Comparison of ENCODE assay signal across 8 cellular contexts in genomic region chr4:189904420-189905027, GRCh38. TPM values are rescaled to one million over a fixed set of nuclear protein-coding genes. Genes with fewer than 3 reads are reported as not detected.
DNase-seq lines count a peak whose midpoint lies in the region; ATAC-seq and TF ChIP-seq lines count a peak whose summit lies in the region.
"Not testable (repeated sequence)": the region's sequence is repeated elsewhere in the genome, so short reads cannot be mapped to it uniquely, and the experiment has no call there.

No MANE protein-coding gene starts in this region.

- H3K9me3 ChIP-seq in DOHH2 (ENCODE audit: control insufficient read depth, insufficient read depth, low read length) = not testable (repeated sequence)

- not testable (repeated sequence) for H4K20me1 ChIP-seq in DOHH2 (ENCODE audit: control insufficient read depth, insufficient read depth, low read depth, low read length)

- not testable (repeated sequence) for H3F3A ChIP-seq in DOHH2 (ENCODE audit: control insufficient read depth, insufficient read depth)

- not testable (repeated sequence) for H3K4me1 ChIP-seq in DOHH2 (ENCODE audit: control insufficient read depth, low read length)

- peak; percentile 80 for ATAC-seq in GM21526 (IDR thresholded peaks at IDR 0.05; ENCODE audit: low FRiP score, unreplicated experiment)
- ATAC-seq in HG03520 (IDR thresholded peaks at IDR 0.05; ENCODE audit: unreplicated experiment) = peak; percentile 78
- peak in 1 of 4 experiments; percentile 37 for ATAC-seq in T-cell (replicated peaks in 1 of 4)
- ATAC-seq in natural killer cell = peak in 2 of 3 donors; percentile 52 to 54

- H3K4me3 Mint-ChIP-seq in T-cell, natural killer cell: not testable (repeated sequence)

- not testable (repeated sequence) for H3K79me2 ChIP-seq in DOHH2 (ENCODE audit: control insufficient read depth, low read length)

- H3K9me3 Mint-ChIP-seq in T-cell, natural killer cell: not testable (repeated sequence)

- DNase-seq in T-cell (peak in 25 of 34 experiments; percentile 1 to 50 (median 24)), amniotic epithelial cell (ENCODE audit: low read depth) (peak; percentile 55), globus pallidus (ENCODE audit: low spot score) (peak; percentile 60), stromal cell of bone marrow (ENCODE audit: low read depth) (peak; percentile 44)
- not testable (repeated sequence) for DNase-seq in natural killer cell

- H3K27ac ChIP-seq in DOHH2 (ENCODE audit: low read depth, low read length) = not testable (repeated sequence)

- not testable (repeated sequence) for H3K27me3 ChIP-seq in DOHH2 (ENCODE audit: control insufficient read depth, low read length)

- not testable (repeated sequence) for H3K9me2 ChIP-seq in DOHH2 (replicated peaks; ENCODE audit: control insufficient read depth, low read length)

- not testable (repeated sequence) for H3K4me1 Mint-ChIP-seq in T-cell, natural killer cell

- H3K36me3 ChIP-seq in DOHH2 (ENCODE audit: control insufficient read depth, low read length) = not testable (repeated sequence)

- not testable (repeated sequence) for H3K27me3 Mint-ChIP-seq in T-cell; natural killer cell (ENCODE audit: low read depth in 2 of 2)

- H3K36me3 Mint-ChIP-seq in T-cell, natural killer cell: not testable (repeated sequence)

- H3K4me3 ChIP-seq in DOHH2 (ENCODE audit: low read length) = not testable (repeated sequence)

- peak; percentile 62 for TF ChIP-seq CTCF in DOHH2 (IDR thresholded peaks at IDR 0.05; ENCODE audit: low read depth, low read length, poor library complexity, severe bottlenecking)
- peak; percentile 67 for TF ChIP-seq CTCF in natural killer cell (IDR thresholded peaks at IDR 0.05)

- not testable (repeated sequence) for H3K4me2 ChIP-seq in DOHH2 (ENCODE audit: low read length)

- intact Hi-C loops in natural killer cell (cut with micrococcal nuclease) = not testable (repeated sequence)

- not testable (repeated sequence) for H3K27ac Mint-ChIP-seq in T-cell, natural killer cell

- CTCF ChIA-PET in T-cell (lab: Charles Lee) = interaction anchor here (0.6 to 1.1 kb wide), 2 partner anchors 31 to 34 kb away, joined by 3 to 4 read pairs; no protein-coding TSS in a partner anchor

- POLR2A ChIA-PET in T-cell (lab: Charles Lee) = not testable (repeated sequence)

RNA-seq across cellular contexts. Expression of gene FRG1, which starts 36.1 kb away (rescaled TPM):
- total RNA-seq in T-cell (10 to 100 TPM; 42.4 to 52.9 (median 49.1) TPM), natural killer cell (10 to 100 TPM; 53.4 to 62.3 (median 58.1) TPM)
